Comparison of ENCODE assay signal across 12 cellular contexts in genomic region chr1:17441993-17442357, GRCh38. TPM values are rescaled to one million over a fixed set of nuclear protein-coding genes. Genes with fewer than 3 reads are reported as not detected.
A peak's percentile ranks its signal among the peaks of the same experiment; 100 is the strongest.
DNase-seq lines count a peak whose midpoint lies in the region; ATAC-seq and TF ChIP-seq lines count a peak whose summit lies in the region.
"Had no signal": no experiment of that assay in that cellular context is flagged by ENCODE, and none has a peak within 500 bp of the region (broad histone marks: within the 10 kb centered on the region; RNA-seq: fewer than 3 reads in every experiment).

No MANE protein-coding gene starts in this region.

- H3K27me3 Mint-ChIP-seq in activated naive CD4-positive, alpha-beta T cell treated with anti-CD3 and anti-CD28 coated beads, Interleukin-2, amount 10 ng/mL, durations not matched to agents 7 days and 5 days = no peaks in the 10 kb centered on the region
- no peaks in the 10 kb centered on the region for H3K27me3 Mint-ChIP-seq in activated T-cell treated with anti-CD3 and anti-CD28 coated beads, Interleukin-2, amount 50 U/mL, for 24 hours

- CTCF ChIA-PET in activated naive CD4-positive, alpha-beta T cell treated with anti-CD3 and anti-CD28 coated beads, Interleukin-2, amount 10 ng/mL, durations not matched to agents 7 days and 5 days (lab: Charles Lee) = interaction anchor here (1.0 to 1.3 kb wide), 2 partner anchors 9 to 11 kb away, joined by 3 read pairs; no protein-coding TSS in a partner anchor
- CTCF ChIA-PET in PC-9 (lab: Charles Lee) = interaction anchor here (0.5 kb wide), 1 partner anchor 35 kb away, joined by 3 read pairs; no protein-coding TSS in a partner anchor

- H3K27me3 ChIP-seq in PC-9 (ENCODE audit: insufficient read depth, low read depth) (no peaks in the 10 kb centered on the region), upper lobe of left lung (no peaks in the 10 kb centered on the region)

- H3K36me3 Mint-ChIP-seq in activated naive CD4-positive, alpha-beta T cell treated with anti-CD3 and anti-CD28 coated beads, Interleukin-2, amount 10 ng/mL, durations not matched to agents 7 days and 5 days = peaks cover 7% of the 10 kb centered on the region
- H3K36me3 Mint-ChIP-seq in activated naive CD4-positive, alpha-beta T cell treated with anti-CD3 and anti-CD28 coated beads, Interleukin-2, amount 50 U/mL, for 72 hours = peaks cover 15 to 19% of the 10 kb centered on the region in 2 donors
- peaks cover 14% of the 10 kb centered on the region for H3K36me3 Mint-ChIP-seq in activated T-cell treated with anti-CD3 and anti-CD28 coated beads, Interleukin-2, amount 50 U/mL, for 24 hours (ENCODE audit: low read depth)

- POLR2A ChIA-PET in PC-9 (lab: Charles Lee; ENCODE audit: unreplicated experiment) = interaction anchor here (0.7 kb wide), 1 partner anchor 1202 kb away, joined by 22 read pairs; no protein-coding TSS in a partner anchor

- H2AFZ ChIP-seq in PC-9 = no peak overlapping the region

- H3K36me3 ChIP-seq in PC-9 (ENCODE audit: low read depth) (no peaks in the 10 kb centered on the region; the same call in 1 of the 2 replicates), upper lobe of left lung (no peaks in the 10 kb centered on the region)
- H3K36me3 ChIP-seq: tibial artery had no signal

- BruUV-seq in PC-9 (replicated peaks; lab: Mats Ljungman, UMichigan) = no TSS peak

- H4K20me1 ChIP-seq in PC-9 (ENCODE audit: insufficient read depth) = peaks cover 3% of the 10 kb centered on the region

- ATAC-seq in activated naive CD4-positive, alpha-beta T cell treated with anti-CD3 and anti-CD28 coated beads, Interleukin-2, amount 50 U/mL, for 72 hours = no peak
- ATAC-seq in upper lobe of left lung (ENCODE audit: low FRiP score in 2 of 2) (no peak), GM21737 (IDR thresholded peaks at IDR 0.05; ENCODE audit: unreplicated experiment) (no peak)

- peak overlapping the region; percentile 100 for H3K27ac ChIP-seq in PC-9
- H3K27ac ChIP-seq in epithelial cell of prostate = peak overlapping the region; percentile 100
- peak overlapping the region in 3 of 4 donors; percentile 22 to 46 (median 35) for H3K27ac ChIP-seq in upper lobe of left lung
- H3K27ac ChIP-seq in substantia nigra (ENCODE audit: low read depth, low read length, poor library complexity, severe bottlenecking) = no peak overlapping the region
- H3K27ac ChIP-seq: tibial artery had no signal

- H3K4me3 Mint-ChIP-seq in activated naive CD4-positive, alpha-beta T cell treated with anti-CD3 and anti-CD28 coated beads, Interleukin-2, amount 10 ng/mL, durations not matched to agents 7 days and 5 days = peak overlapping the region; percentile 77
- no peak overlapping the region for H3K4me3 Mint-ChIP-seq in activated T-cell treated with anti-CD3 and anti-CD28 coated beads, Interleukin-2, amount 50 U/mL, for 24 hours

- TF ChIP-seq POLR2A in upper lobe of left lung (IDR thresholded peaks at IDR 0.05) = no peak

- no peaks in the 10 kb centered on the region for H3K9me3 Mint-ChIP-seq in activated naive CD4-positive, alpha-beta T cell treated with anti-CD3 and anti-CD28 coated beads, Interleukin-2, amount 10 ng/mL, durations not matched to agents 7 days and 5 days
- H3K9me3 Mint-ChIP-seq in activated naive CD4-positive, alpha-beta T cell treated with anti-CD3 and anti-CD28 coated beads, Interleukin-2, amount 50 U/mL, for 72 hours = no peaks in the 10 kb centered on the region
- H3K9me3 Mint-ChIP-seq in activated T-cell treated with anti-CD3 and anti-CD28 coated beads, Interleukin-2, amount 50 U/mL, for 24 hours = no peaks in the 10 kb centered on the region

- intact Hi-C loops in PC-9 (cut with micrococcal nuclease; ENCODE audit: unreplicated experiment) = loop anchor here (1.0 to 5.0 kb wide), 4 partner anchors 18 to 50 kb away; no protein-coding TSS in a partner anchor

- no peak for TF ChIP-seq CTCF in PC-9 (conservative IDR thresholded peaks at IDR 0.05)
- no peak for TF ChIP-seq CTCF in upper lobe of left lung (IDR thresholded peaks at IDR 0.05)

- H3K9me3 ChIP-seq in PC-9 (ENCODE audit: insufficient read depth, low read depth) (no peaks in the 10 kb centered on the region), upper lobe of left lung (no peaks in the 10 kb centered on the region)
- H3K9me3 ChIP-seq: tibial artery had no signal

- H3K9me2 ChIP-seq in PC-9 (ENCODE audit: insufficient read depth) = no peaks in the 10 kb centered on the region

- H3K4me1 ChIP-seq in PC-9 (replicated peaks; ENCODE audit: insufficient read depth) (peaks cover 19% of the 10 kb centered on the region), upper lobe of left lung (peaks cover 11 to 37% (median 20%) of the 10 kb centered on the region in 4 donors)

- H3K79me2 ChIP-seq in PC-9 (ENCODE audit: low read depth) = peaks cover 28% of the 10 kb centered on the region

- H3K4me3 ChIP-seq in PC-9 (peak overlapping the region; percentile 76; the same call in 1 of the 2 replicates), upper lobe of left lung (no peak overlapping the region)
- H3K4me3 ChIP-seq: tibial artery had no signal

- H3F3A ChIP-seq in PC-9 (ENCODE audit: insufficient read depth, low read depth) = peaks cover 32% of the 10 kb centered on the region

- WGBS in upper lobe of left lung, 2 donors = 81 to 83% methylated on average over 4 of the region's 4 CpGs

- peak overlapping the region; percentile 89 for H3K27ac Mint-ChIP-seq in activated naive CD4-positive, alpha-beta T cell treated with anti-CD3 and anti-CD28 coated beads, Interleukin-2, amount 10 ng/mL, durations not matched to agents 7 days and 5 days
- H3K27ac Mint-ChIP-seq in activated naive CD4-positive, alpha-beta T cell treated with anti-CD3 and anti-CD28 coated beads, Interleukin-2, amount 50 U/mL, for 72 hours = no peak overlapping the region
- no peak overlapping the region for H3K27ac Mint-ChIP-seq in activated T-cell treated with anti-CD3 and anti-CD28 coated beads, Interleukin-2, amount 50 U/mL, for 24 hours

- peaks cover 37% of the 10 kb centered on the region for H3K4me1 Mint-ChIP-seq in activated naive CD4-positive, alpha-beta T cell treated with anti-CD3 and anti-CD28 coated beads, Interleukin-2, amount 10 ng/mL, durations not matched to agents 7 days and 5 days
- H3K4me1 Mint-ChIP-seq in activated T-cell treated with anti-CD3 and anti-CD28 coated beads, Interleukin-2, amount 50 U/mL, for 24 hours (ENCODE audit: low read depth) = peaks cover 22% of the 10 kb centered on the region

- no peak for DNase-seq in activated naive CD4-positive, alpha-beta T cell treated with anti-CD3 and anti-CD28 coated beads, Interleukin-2, amount 10 ng/mL, durations not matched to agents 7 days and 5 days
- DNase-seq in activated naive CD4-positive, alpha-beta T cell treated with anti-CD3 and anti-CD28 coated beads, Interleukin-2, amount 50 U/mL, for 72 hours (ENCODE audit: low spot score in 2 of 2) = no peak
- DNase-seq in PC-9 (no peak), epithelial cell of prostate (ENCODE audit: low read depth, low spot score) (no peak), upper lobe of left lung (no peak), substantia nigra (lab: John Stamatoyannopoulos, UW) (no peak)
- DNase-seq in activated T-cell treated with anti-CD3 and anti-CD28 coated beads, Interleukin-2, amount 50 U/mL, for 24 hours = no peak
- DNase-seq: amniotic stem cell, NCI-H1694, NCI-H524 treated with DMSO at 0.1 percent for 48 hours, tibial artery had no signal

- H3K4me2 ChIP-seq in PC-9 = peak overlapping the region; percentile 93

- TF ChIP-seq EP300 in upper lobe of left lung (IDR thresholded peaks at IDR 0.05) = no peak

RNA-seq across cellular contexts. Expression of gene RCC2, which starts 2.5 kb away (rescaled TPM):
- total RNA-seq in activated naive CD4-positive, alpha-beta T cell treated with anti-CD3 and anti-CD28 coated beads, Interleukin-2, amount 50 U/mL, for 72 hours = 100 to 1,000 TPM; 113 to 132 TPM
- total RNA-seq in PC-9 (2021) = 158 and 170 TPM in 2 replicates
- total RNA-seq in upper lobe of left lung = 10 to 100 TPM; 32.1 to 66.2 (median 47.7) TPM
